In the genomic region with DNA sequence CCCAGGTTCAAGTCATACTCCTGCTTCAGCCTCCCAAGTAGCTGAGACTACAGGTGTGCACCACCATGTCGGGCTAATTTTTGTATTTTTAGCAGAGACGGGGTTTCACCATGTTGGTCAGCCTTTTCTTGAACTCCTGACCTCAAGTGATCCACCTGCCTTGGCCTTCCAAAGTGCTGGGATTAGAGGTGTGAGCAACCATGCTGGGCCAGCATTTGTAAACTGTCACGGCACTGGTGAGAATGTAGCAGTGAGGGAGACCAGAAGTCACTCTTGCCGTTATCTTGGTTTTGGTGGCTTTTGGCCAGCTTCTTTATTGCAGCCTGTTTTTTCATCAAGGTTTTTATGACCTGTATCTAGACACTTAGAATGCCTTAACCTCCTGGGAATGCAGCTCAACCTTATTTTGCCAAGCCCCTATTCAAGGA, we compare ENCODE assay signal across 1 cellular context.
TF ChIP-seq lines count a peak whose summit lies in the region.

No MANE protein-coding gene starts in this region.

TF ChIP-seq in GM23338, 12 proteins besides CTCF, POLR2A, EP300 and RAD21 (continued from another document):
- TF ChIP-seq, protein P1, sequence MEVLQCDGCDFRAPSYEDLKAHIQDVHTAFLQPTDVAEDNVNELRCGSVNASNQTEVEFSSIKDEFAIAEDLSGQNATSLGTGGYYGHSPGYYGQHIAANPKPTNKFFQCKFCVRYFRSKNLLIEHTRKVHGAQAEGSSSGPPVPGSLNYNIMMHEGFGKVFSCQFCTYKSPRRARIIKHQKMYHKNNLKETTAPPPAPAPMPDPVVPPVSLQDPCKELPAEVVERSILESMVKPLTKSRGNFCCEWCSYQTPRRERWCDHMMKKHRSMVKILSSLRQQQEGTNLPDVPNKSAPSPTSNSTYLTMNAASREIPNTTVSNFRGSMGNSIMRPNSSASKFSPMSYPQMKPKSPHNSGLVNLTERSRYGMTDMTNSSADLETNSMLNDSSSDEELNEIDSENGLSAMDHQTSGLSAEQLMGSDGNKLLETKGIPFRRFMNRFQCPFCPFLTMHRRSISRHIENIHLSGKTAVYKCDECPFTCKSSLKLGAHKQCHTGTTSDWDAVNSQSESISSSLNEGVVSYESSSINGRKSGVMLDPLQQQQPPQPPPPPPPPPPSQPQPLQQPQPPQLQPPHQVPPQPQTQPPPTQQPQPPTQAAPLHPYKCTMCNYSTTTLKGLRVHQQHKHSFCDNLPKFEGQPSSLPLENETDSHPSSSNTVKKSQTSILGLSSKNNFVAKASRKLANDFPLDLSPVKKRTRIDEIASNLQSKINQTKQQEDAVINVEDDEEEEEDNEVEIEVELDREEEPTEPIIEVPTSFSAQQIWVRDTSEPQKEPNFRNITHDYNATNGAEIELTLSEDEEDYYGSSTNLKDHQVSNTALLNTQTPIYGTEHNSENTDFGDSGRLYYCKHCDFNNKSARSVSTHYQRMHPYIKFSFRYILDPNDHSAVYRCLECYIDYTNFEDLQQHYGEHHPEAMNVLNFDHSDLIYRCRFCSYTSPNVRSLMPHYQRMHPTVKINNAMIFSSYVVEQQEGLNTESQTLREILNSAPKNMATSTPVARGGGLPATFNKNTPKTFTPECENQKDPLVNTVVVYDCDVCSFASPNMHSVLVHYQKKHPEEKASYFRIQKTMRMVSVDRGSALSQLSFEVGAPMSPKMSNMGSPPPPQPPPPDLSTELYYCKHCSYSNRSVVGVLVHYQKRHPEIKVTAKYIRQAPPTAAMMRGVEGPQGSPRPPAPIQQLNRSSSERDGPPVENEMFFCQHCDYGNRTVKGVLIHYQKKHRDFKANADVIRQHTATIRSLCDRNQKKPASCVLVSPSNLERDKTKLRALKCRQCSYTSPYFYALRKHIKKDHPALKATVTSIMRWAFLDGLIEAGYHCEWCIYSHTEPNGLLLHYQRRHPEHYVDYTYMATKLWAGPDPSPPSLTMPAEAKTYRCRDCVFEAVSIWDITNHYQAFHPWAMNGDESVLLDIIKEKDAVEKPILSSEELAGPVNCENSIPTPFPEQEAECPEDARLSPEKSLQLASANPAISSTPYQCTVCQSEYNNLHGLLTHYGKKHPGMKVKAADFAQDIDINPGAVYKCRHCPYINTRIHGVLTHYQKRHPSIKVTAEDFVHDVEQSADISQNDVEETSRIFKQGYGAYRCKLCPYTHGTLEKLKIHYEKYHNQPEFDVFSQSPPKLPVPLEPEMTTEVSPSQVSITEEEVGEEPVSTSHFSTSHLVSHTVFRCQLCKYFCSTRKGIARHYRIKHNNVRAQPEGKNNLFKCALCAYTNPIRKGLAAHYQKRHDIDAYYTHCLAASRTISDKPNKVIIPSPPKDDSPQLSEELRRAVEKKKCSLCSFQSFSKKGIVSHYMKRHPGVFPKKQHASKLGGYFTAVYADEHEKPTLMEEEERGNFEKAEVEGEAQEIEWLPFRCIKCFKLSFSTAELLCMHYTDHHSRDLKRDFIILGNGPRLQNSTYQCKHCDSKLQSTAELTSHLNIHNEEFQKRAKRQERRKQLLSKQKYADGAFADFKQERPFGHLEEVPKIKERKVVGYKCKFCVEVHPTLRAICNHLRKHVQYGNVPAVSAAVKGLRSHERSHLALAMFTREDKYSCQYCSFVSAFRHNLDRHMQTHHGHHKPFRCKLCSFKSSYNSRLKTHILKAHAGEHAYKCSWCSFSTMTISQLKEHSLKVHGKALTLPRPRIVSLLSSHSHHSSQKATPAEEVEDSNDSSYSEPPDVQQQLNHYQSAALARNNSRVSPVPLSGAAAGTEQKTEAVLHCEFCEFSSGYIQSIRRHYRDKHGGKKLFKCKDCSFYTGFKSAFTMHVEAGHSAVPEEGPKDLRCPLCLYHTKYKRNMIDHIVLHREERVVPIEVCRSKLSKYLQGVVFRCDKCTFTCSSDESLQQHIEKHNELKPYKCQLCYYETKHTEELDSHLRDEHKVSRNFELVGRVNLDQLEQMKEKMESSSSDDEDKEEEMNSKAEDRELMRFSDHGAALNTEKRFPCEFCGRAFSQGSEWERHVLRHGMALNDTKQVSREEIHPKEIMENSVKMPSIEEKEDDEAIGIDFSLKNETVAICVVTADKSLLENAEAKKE (CRISPR knock-in tag; IDR thresholded peaks at IDR 0.05): 0 out of 2 replicates have a peak, but pooled peaks have one; percentile 20
- TF ChIP-seq EZH2 (IDR thresholded peaks at IDR 0.05; ENCODE audit: low read depth, unreplicated experiment) (no peak), ZNF114 (CRISPR knock-in tag; IDR thresholded peaks at IDR 0.05) (0 out of 2 replicates have a peak, but pooled peaks have one; percentile 60), POLR2AphosphoS5 (IDR thresholded peaks at IDR 0.05; ENCODE audit: low read depth) (no peak), NANOG (IDR thresholded peaks at IDR 0.05; ENCODE audit: borderline replicate concordance) (no peak)
